18 cellular contexts compared by ENCODE assay signal in the genomic region with DNA sequence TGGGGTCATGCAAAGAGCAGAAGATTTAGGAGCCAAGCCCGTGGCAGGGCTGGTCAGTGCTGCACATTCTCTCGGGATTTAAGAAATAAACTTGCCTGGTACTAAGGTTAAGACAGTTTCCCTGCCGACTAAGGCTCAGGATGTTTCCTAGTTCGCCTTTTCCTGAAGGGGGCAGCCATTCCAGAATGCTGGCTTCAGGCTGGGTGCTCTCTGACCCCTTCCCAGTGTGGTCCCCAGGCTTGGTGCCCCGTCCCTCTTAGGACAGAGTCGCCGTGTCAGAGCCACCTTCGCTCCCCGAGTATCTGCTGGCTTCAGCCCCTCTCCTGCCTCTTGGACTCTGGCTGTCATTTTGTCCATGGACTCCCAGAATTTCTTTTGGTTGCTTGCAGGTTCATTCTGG.
DNase-seq lines count a peak whose midpoint lies in the region; ATAC-seq and TF ChIP-seq lines count a peak whose summit lies in the region.
"Had no signal": no experiment of that assay in that cellular context is flagged by ENCODE, and none has a peak within 500 bp of the region (broad histone marks: within the 10 kb centered on the region; RNA-seq: fewer than 3 reads in every experiment).

No MANE protein-coding gene starts in this region.

- no peak overlapping the region for H3K27ac ChIP-seq in upper lobe of right lung
- H3K27ac ChIP-seq in mammary epithelial cell (ENCODE audit: insufficient read depth, low read depth, low read length), result no peak overlapping the region
- H3K27ac ChIP-seq: 22Rv1, C4-2B had no signal

- intact Hi-C loops in upper lobe of right lung (cut with DNase I) (no loop called here), mammary epithelial cell (cut with micrococcal nuclease) (no loop called here)

- CTCF ChIA-PET in mammary epithelial cell (lab: Charles Lee; ENCODE audit: low non-redundant PET), result no interaction called here

- peaks cover 12% of the 10 kb centered on the region for H3K27me3 ChIP-seq in upper lobe of right lung
- no peaks in the 10 kb centered on the region for H3K27me3 ChIP-seq in mammary epithelial cell (ENCODE audit: insufficient read depth, low read length)

- in situ Hi-C loops in mammary epithelial cell (cut with MboI; ENCODE audit: low sequenced_read_pairs in 2 of 2), result no loop called here

- no peaks in the 10 kb centered on the region for H3K36me3 ChIP-seq in upper lobe of right lung
- no peaks in the 10 kb centered on the region for H3K36me3 ChIP-seq in mammary epithelial cell (ENCODE audit: insufficient read depth, low read length)

- no peak for TF ChIP-seq CTCF in upper lobe of right lung (IDR thresholded peaks at IDR 0.05)
- no peak for TF ChIP-seq CTCF in mammary epithelial cell (conservative IDR thresholded peaks at IDR 0.05 in 1 of 2, IDR thresholded peaks at IDR 0.05 in 1 of 2; ENCODE audit: extremely low read depth in 1 of 2, insufficient read depth in 1 of 2, low read depth in 1 of 2, low read length in 2 of 2)

- H2AFZ ChIP-seq in mammary epithelial cell (ENCODE audit: low read depth, low read length), result no peak overlapping the region

- H3K4me2 ChIP-seq in mammary epithelial cell (ENCODE audit: insufficient read depth, low read depth, low read length), result no peak overlapping the region

- no TSS peak for BruUV-seq in mammary epithelial cell (replicated peaks; lab: Mats Ljungman, UMichigan)

- 77% methylated on average over 9 of the region's 9 CpGs for WGBS in mammary epithelial cell (ENCODE audit: low coverage, missing lambda C conversion rate)

- no peaks in the 10 kb centered on the region for H3K4me1 ChIP-seq in upper lobe of right lung
- no peaks in the 10 kb centered on the region for H3K4me1 ChIP-seq in mammary epithelial cell (ENCODE audit: insufficient read depth, low read length)

- DNase-seq in activated CD8-positive, alpha-beta memory T cell treated with anti-CD3 and anti-CD28 coated beads for 24 hours, result peak; percentile 24
- DNase-seq in activated CD8-positive, alpha-beta memory T cell treated with anti-CD3 and anti-CD28 coated beads, Interleukin-2, amount 50 U/mL, for 4 hours, result no peak
- peak; percentile 8 for DNase-seq in activated CD8-positive, alpha-beta memory T cell treated with anti-CD3 and anti-CD28 coated beads, Interleukin-2, amount 50 U/mL, for 48 hours
- peak; percentile 6 for DNase-seq in mesenteric fat pad (ENCODE audit: low spot score)
- DNase-seq in upper lobe of right lung, result peak; percentile 35
- DNase-seq in globus pallidus (ENCODE audit: low spot score), result no peak
- DNase-seq in mammary epithelial cell, result no peak
- no peak for DNase-seq in T-helper 9 cell
- DNase-seq: AML-193, DMS79 treated with DMSO at 0.1 percent for 48 hours, MM.1S, NCI-H1092 treated with DMSO at 0.1 percent for 48 hours, NCI-H2081, NCI-H774, RPMI8226, SIG-M5 had no signal

- no peaks in the 10 kb centered on the region for H4K20me1 ChIP-seq in mammary epithelial cell (ENCODE audit: insufficient read depth, low read length)

- no peaks in the 10 kb centered on the region for H3K79me2 ChIP-seq in mammary epithelial cell (ENCODE audit: insufficient read depth, low read length)

- H3K9me3 ChIP-seq in upper lobe of right lung (no peaks in the 10 kb centered on the region), mammary epithelial cell (replicated peaks; ENCODE audit: insufficient read depth, low read length) (peaks cover 2% of the 10 kb centered on the region)

- ATAC-seq in upper lobe of right lung, result no peak

- dilution Hi-C loops in mammary epithelial cell (cut with HindIII; ENCODE audit: low sequenced_read_pairs), result no loop called here

- H3K9ac ChIP-seq in mammary epithelial cell (ENCODE audit: insufficient read depth, low read length), result no peak overlapping the region

- H3K4me3 ChIP-seq in upper lobe of right lung (no peak overlapping the region), mammary epithelial cell (replicated peaks in 1 of 3; ENCODE audit: insufficient read depth in 1 of 3, low read depth in 2 of 3, low read length in 3 of 3) (no peak overlapping the region)

Comparison
In these comparisons a context has a peak if more than half of its experiments do, and no peak if none do; other contexts are left out.
1. DNase-seq: peak in activated CD8-positive, alpha-beta memory T cell treated with anti-CD3 and anti-CD28 coated beads for 24 hours (single experiment), activated CD8-positive, alpha-beta memory T cell treated with anti-CD3 and anti-CD28 coated beads, Interleukin-2, amount 50 U/mL, for 48 hours (single experiment), mesenteric fat pad (single experiment) and upper lobe of right lung (single experiment); none in activated CD8-positive, alpha-beta memory T cell treated with anti-CD3 and anti-CD28 coated beads, Interleukin-2, amount 50 U/mL, for 4 hours (single experiment), globus pallidus (single experiment), mammary epithelial cell (single experiment) and T-helper 9 cell (single experiment).